In genomic region chr10:3467052-3467906, GRCh38 we compare ENCODE assay signal across 8 cellular contexts.
DNase-seq lines count a peak whose midpoint lies in the region; ATAC-seq and TF ChIP-seq lines count a peak whose summit lies in the region.

No MANE protein-coding gene starts in this region.

- peak overlapping the region; percentile 73 for H3K4me2 ChIP-seq in KMS-11

- peak overlapping the region; percentile 60; the same call in 1 of the 2 replicates for H3K9ac ChIP-seq in KMS-11

- H3K4me1 ChIP-seq in KMS-11 (ENCODE audit: low read depth, poor library complexity, severe bottlenecking) (peaks cover 48% of the 10 kb centered on the region), body of pancreas (peaks cover 21% of the 10 kb centered on the region)

- H3K36me3 ChIP-seq in KMS-11 (ENCODE audit: insufficient read depth) (no peaks in the 10 kb centered on the region), body of pancreas (replicated peaks in 1 of 2; ENCODE audit: insufficient read depth in 1 of 2, low read depth in 2 of 2) (no peaks in the 10 kb centered on the region), kidney epithelial cell (ENCODE audit: control insufficient read depth, insufficient read depth, low read length) (no peaks in the 10 kb centered on the region)

- H2AFZ ChIP-seq in KMS-11 (ENCODE audit: low read depth) = peak overlapping the region; percentile 14; the same call in 1 of the 2 replicates

- TF ChIP-seq CTCF in KMS-11 (conservative IDR thresholded peaks at IDR 0.05; ENCODE audit: low read depth, low read length) (no peak), body of pancreas (IDR thresholded peaks at IDR 0.05) (peak in 1 of 7 experiments; percentile 16), kidney epithelial cell (IDR thresholded peaks at IDR 0.05; ENCODE audit: insufficient read depth, low read length, poor library complexity, severe bottlenecking) (peak; percentile 50)

- 59 to 60% methylated on average over 23 of the region's 23 CpGs for WGBS in body of pancreas, 2 donors

- H3K4me3 ChIP-seq in KMS-11 (IDR thresholded peaks at IDR 0.05; ENCODE audit: insufficient read depth, low read depth, low read length) = no peak overlapping the region
- H3K4me3 ChIP-seq in body of pancreas = no peak overlapping the region
- H3K4me3 ChIP-seq in kidney epithelial cell (ENCODE audit: low read depth, low read length) = no peak overlapping the region

- peak; percentile 52 for DNase-seq in AG08396 (ENCODE audit: low spot score)
- peak; percentile 28 to 56 (median 32) for DNase-seq in body of pancreas
- DNase-seq in kidney epithelial cell (ENCODE audit: low read depth) = peak; percentile 97
- peak; percentile 44 for DNase-seq in superior temporal gyrus (ENCODE audit: extremely low spot score)
- DNase-seq in stimulated activated CD4-positive, alpha-beta T cell treated with anti-CD3 and anti-CD28 coated beads, Interleukin-1b, Interleukin-23, amount 100 ng/mL, for 48 hours = no peak

- H3K27me3 ChIP-seq in KMS-11 (ENCODE audit: insufficient read depth, low read depth) = no peaks in the 10 kb centered on the region
- no peaks in the 10 kb centered on the region for H3K27me3 ChIP-seq in body of pancreas
- H3K27me3 ChIP-seq in kidney epithelial cell (ENCODE audit: control insufficient read depth, insufficient read depth, low read length) = no peaks in the 10 kb centered on the region

- no peaks in the 10 kb centered on the region for H3K9me3 ChIP-seq in body of pancreas

- TF ChIP-seq POLR2A in body of pancreas (IDR thresholded peaks at IDR 0.05) = no peak

- ATAC-seq in body of pancreas = peak; percentile 38
- no peak for ATAC-seq in GM21360 (IDR thresholded peaks at IDR 0.05; ENCODE audit: unreplicated experiment)
- ATAC-seq in GM18520 (IDR thresholded peaks at IDR 0.05; ENCODE audit: unreplicated experiment) = no peak

- H4K20me1 ChIP-seq in KMS-11 (ENCODE audit: insufficient read depth) = no peaks in the 10 kb centered on the region

- H3K27ac ChIP-seq in KMS-11 = peak overlapping the region; percentile 93
- peak overlapping the region in 3 of 4 donors; percentile 61 to 77 (median 66) for H3K27ac ChIP-seq in body of pancreas

- no peaks in the 10 kb centered on the region for H3K79me2 ChIP-seq in KMS-11 (ENCODE audit: insufficient read depth, low read depth)

- intact Hi-C loops in body of pancreas (cut with DNase I) = no loop called here
